ENCODE assay signal across 8 cellular contexts in the genomic region with DNA sequence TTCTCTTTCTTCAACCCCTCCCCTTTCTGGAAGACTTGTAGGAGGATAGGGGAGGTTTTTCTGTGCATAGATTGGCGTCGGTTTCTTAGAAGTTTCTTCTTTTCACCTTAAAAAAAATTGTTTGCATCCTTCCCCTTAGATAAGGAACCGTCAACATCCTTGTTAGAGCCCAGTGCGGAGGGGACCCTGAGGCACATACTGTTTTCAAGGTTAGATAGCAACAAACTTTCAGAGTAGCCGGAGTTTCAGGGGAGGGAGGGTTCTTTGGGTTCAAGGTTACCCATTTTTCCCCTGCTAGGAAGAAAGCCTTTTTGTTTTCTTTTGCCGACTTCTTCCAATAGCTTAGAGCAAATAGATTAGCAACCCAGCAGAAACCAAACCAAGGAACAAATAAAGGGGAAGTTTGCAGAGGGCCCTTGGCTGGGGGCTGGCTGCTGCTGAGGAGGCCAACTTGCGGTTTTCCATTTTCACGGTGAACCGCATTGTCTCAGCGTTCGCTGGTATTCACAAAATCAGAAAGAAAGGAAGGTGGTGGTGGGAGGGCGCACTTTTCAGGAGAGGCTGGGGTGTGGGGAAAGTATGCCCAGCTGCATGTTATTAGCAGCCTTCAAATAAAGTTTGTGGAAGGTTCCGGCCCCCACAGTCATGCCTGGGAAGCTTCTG. TPM values are rescaled to one million over a fixed set of nuclear protein-coding genes. Genes with fewer than 3 reads are reported as not detected.
A peak's percentile ranks its signal among the peaks of the same experiment; 100 is the strongest.
DNase-seq lines count a peak whose midpoint lies in the region; ATAC-seq and TF ChIP-seq lines count a peak whose summit lies in the region.

No MANE protein-coding gene starts in this region.

- H3K27me3 ChIP-seq in CD4-positive, alpha-beta memory T cell (ENCODE audit: insufficient read depth, low read length) = no peaks in the 10 kb centered on the region

- CTCF ChIA-PET in CD4-positive, alpha-beta memory T cell (lab: Charles Lee; ENCODE audit: partially characterized antibody) = interaction anchor here (2.6 kb wide), 1 partner anchor 41 kb away, joined by 12 read pairs; no protein-coding TSS in a partner anchor

- intact Hi-C loops in CD4-positive, alpha-beta memory T cell (cut with micrococcal nuclease) = no loop called here

- H3K27ac ChIP-seq in CD4-positive, alpha-beta memory T cell (ENCODE audit: low read depth, low read length) = peak overlapping the region; percentile 38

- H3K36me3 ChIP-seq in CD4-positive, alpha-beta memory T cell (ENCODE audit: insufficient read depth, low read length) = no peaks in the 10 kb centered on the region

- peaks cover 5 to 27% of the 10 kb centered on the region in 2 donors for H3K36me3 Mint-ChIP-seq in CD4-positive, alpha-beta memory T cell

- peak overlapping the region in 1 of 2 donors; percentile 3 for H3K4me3 ChIP-seq in CD4-positive, alpha-beta memory T cell (ENCODE audit: low read length in 2 of 2)
- H3K4me3 ChIP-seq in foreskin fibroblast (ENCODE audit: low read depth in 1 of 2, low read length in 2 of 2) = no peak overlapping the region

- peak overlapping the region; percentile 53 to 85 (median 74) for H3K4me3 Mint-ChIP-seq in CD4-positive, alpha-beta memory T cell

- H3K9me3 Mint-ChIP-seq in CD4-positive, alpha-beta memory T cell = no peaks in the 10 kb centered on the region

- DNase-seq in CD4-positive, alpha-beta memory T cell = peak; percentile 16 to 68 (median 28)
- DNase-seq in T-helper 1 cell (peak in 3 of 5 donors; percentile 11 to 80 (median 13)), NCI-H226 (no peak), foreskin fibroblast (no peak), NCI-H1092 treated with DMSO at 0.1 percent for 48 hours (lab: John Stamatoyannopoulos, UW) (no peak)
- DNase-seq in central memory CD4-positive, alpha-beta T cell = peak; percentile 32
- peak; percentile 26 to 30 for DNase-seq in stimulated activated CD4-positive, alpha-beta T cell treated with anti-CD3 and anti-CD28 coated beads, Interleukin-2, amount 100 ng/mL, for 48 hours

- peak overlapping the region; percentile 66 to 95 (median 90) for H3K27ac Mint-ChIP-seq in CD4-positive, alpha-beta memory T cell

- no peaks in the 10 kb centered on the region for H3K27me3 Mint-ChIP-seq in CD4-positive, alpha-beta memory T cell

- TF ChIP-seq CTCF in foreskin fibroblast (IDR thresholded peaks at IDR 0.05; ENCODE audit: low read depth, low read length) = no peak

- H3K9me3 ChIP-seq in CD4-positive, alpha-beta memory T cell (ENCODE audit: control insufficient read depth in 1 of 2, low read length in 2 of 2) = no peaks in the 10 kb centered on the region

- peaks cover 60% of the 10 kb centered on the region for H3K4me1 ChIP-seq in CD4-positive, alpha-beta memory T cell (ENCODE audit: insufficient read depth, low read length)

- peaks cover 50 to 81% (median 65%) of the 10 kb centered on the region in 4 donors for H3K4me1 Mint-ChIP-seq in CD4-positive, alpha-beta memory T cell

- POLR2A ChIA-PET in CD4-positive, alpha-beta memory T cell (lab: Charles Lee; ENCODE audit: partially characterized antibody) = interaction anchor here (1.5 kb wide), 1 partner anchor 27 kb away, joined by 5 read pairs; no protein-coding TSS in a partner anchor

- peak; percentile 54 for ATAC-seq in HG02623 (IDR thresholded peaks at IDR 0.05; ENCODE audit: unreplicated experiment)

RNA-seq across cellular contexts. Expression of gene MSI2, which starts 28.8 kb away (rescaled TPM):
- total RNA-seq in CD4-positive, alpha-beta memory T cell = 100 to 1,000 TPM; 107 to 110 TPM
- polyA plus RNA-seq in CD4-positive, alpha-beta memory T cell = 1 to 10 TPM; 2.1 to 4.0 TPM

Comparison
In these comparisons a context has a peak if more than half of its experiments do, and no peak if none do; other contexts are left out.
1. DNase-seq: peak in CD4-positive, alpha-beta memory T cell (5 of 5), T-helper 1 cell (3 of 5), central memory CD4-positive, alpha-beta T cell (single experiment) and stimulated activated CD4-positive, alpha-beta T cell treated with anti-CD3 and anti-CD28 coated beads, Interleukin-2, amount 100 ng/mL, for 48 hours (2 of 2); none in NCI-H226 (single experiment), foreskin fibroblast (0 of 2) and NCI-H1092 treated with DMSO at 0.1 percent for 48 hours (single experiment).